ENCODE assay signal across 21 cellular contexts in the genomic region with DNA sequence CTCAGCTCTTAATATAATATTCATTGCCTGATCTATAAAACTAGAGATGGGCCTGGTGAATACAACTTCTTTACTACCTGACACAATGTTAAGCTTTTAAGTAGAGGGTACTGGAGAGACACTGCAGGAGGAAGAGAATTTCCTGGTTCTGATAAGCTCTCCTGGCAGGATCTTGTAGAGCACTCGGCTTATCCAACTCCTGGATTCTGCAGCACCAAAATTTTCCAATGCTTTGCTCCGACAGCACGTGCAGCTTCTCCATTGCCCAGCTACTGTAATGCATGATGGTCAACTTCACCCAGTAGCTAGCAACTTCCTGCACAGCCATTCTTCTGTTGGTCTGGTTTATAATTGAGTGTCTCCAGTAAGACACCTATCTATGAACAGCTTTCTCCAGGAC.
"Had no signal": no experiment of that assay in that cellular context is flagged by ENCODE, and none has a peak within 500 bp of the region (broad histone marks: within the 10 kb centered on the region; RNA-seq: fewer than 3 reads in every experiment).

No MANE protein-coding gene starts in this region.

- ATAC-seq: effector memory CD8-positive, alpha-beta T cell; esophagus mucosa; foreskin keratinocyte; gastrocnemius medialis; gastroesophageal sphincter had no signal

- DNase-seq: colonic mucosa; cortex of kidney; dermis blood vessel endothelial cell; dorsolateral prefrontal cortex; effector CD4-positive, alpha-beta T cell; effector CD8-positive, alpha-beta T cell; effector memory CD4-positive, alpha-beta T cell; effector memory CD8-positive, alpha-beta T cell; endodermal cell; erythroblast; esophagus squamous epithelium; foreskin fibroblast; foreskin keratinocyte; foreskin melanocyte; gastrocnemius medialis; glutamatergic neuron; head of caudate nucleus; heart left ventricle; heart right ventricle had no signal
